ENCODE assay signal across 9 cellular contexts in genomic region chr15:51093488-51093864, GRCh38. TPM values are rescaled to one million over a fixed set of nuclear protein-coding genes. Genes with fewer than 3 reads are reported as not detected.
DNase-seq lines count a peak whose midpoint lies in the region; ATAC-seq, FAIRE-seq and TF ChIP-seq lines count a peak whose summit lies in the region.
"Had no signal": no experiment of that assay in that cellular context is flagged by ENCODE, and none has a peak within 500 bp of the region (broad histone marks: within the 10 kb centered on the region; RNA-seq: fewer than 3 reads in every experiment).

No MANE protein-coding gene starts in this region.

- TF ChIP-seq CTCF in A549 (IDR thresholded peaks at IDR 0.05) (no peak), WERI-Rb-1 (IDR thresholded peaks at IDR 0.05; ENCODE audit: low read depth, low read length) (no peak), fibroblast of the aortic adventitia (IDR thresholded peaks at IDR 0.05; ENCODE audit: insufficient read depth, low read length) (no peak), osteoblast (IDR thresholded peaks at IDR 0.05; ENCODE audit: extremely low read depth, low read depth, low read length) (no peak)

- TF ChIP-seq EP300 in A549 (IDR thresholded peaks at IDR 0.05), result no peak

- no peaks in the 10 kb centered on the region for H4K20me1 ChIP-seq in osteoblast (ENCODE audit: insufficient read depth, low read length)

- H3K4me2 ChIP-seq in A549 (peak overlapping the region; percentile 97), osteoblast (ENCODE audit: insufficient read depth, low read length) (peak overlapping the region; percentile 84)

- H2AFZ ChIP-seq in osteoblast (ENCODE audit: low read length), result no peak overlapping the region

- H3K79me2 ChIP-seq in osteoblast (ENCODE audit: insufficient read depth, low read length), result no peaks in the 10 kb centered on the region

- CTCF ChIA-PET in A549 (lab: Yijun Ruan, JAX), result no interaction called here

- FAIRE-seq in A549 (lab: Jason Lieb, UNC), result no peak

- TF ChIP-seq RAD21 in A549 (conservative IDR thresholded peaks at IDR 0.05 in 1 of 2, IDR thresholded peaks at IDR 0.05 in 1 of 2), result no peak

- H3K27ac ChIP-seq in A549 (no peak overlapping the region), WERI-Rb-1 (no peak overlapping the region), osteoblast (ENCODE audit: low read depth, low read length) (no peak overlapping the region)

- DNase-seq in A549 (ENCODE audit: low read depth in 1 of 2, low spot score in 1 of 2), result no peak
- no peak for DNase-seq in WERI-Rb-1
- DNase-seq in fibroblast of the aortic adventitia (ENCODE audit: low read depth), result no peak
- DNase-seq in osteoblast (ENCODE audit: insufficient read length, low spot score, missing footprints), result no peak
- DNase-seq in NCI-H748 (lab: John Stamatoyannopoulos, UW; ENCODE audit: unreplicated experiment), result no peak
- no peak for DNase-seq in activated gamma-delta T cell (lab: John Stamatoyannopoulos, UW)
- DNase-seq: NCI-H187 had no signal

- no peak for TF ChIP-seq POLR2A in A549 (IDR thresholded peaks at IDR 0.05; ENCODE audit: low read length)

- H3K9me3 ChIP-seq in A549, result no peaks in the 10 kb centered on the region
- no peaks in the 10 kb centered on the region for H3K9me3 ChIP-seq in WERI-Rb-1 (ENCODE audit: severe bottlenecking)
- H3K9me3 ChIP-seq in osteoblast (ENCODE audit: low read depth, low read length), result no peaks in the 10 kb centered on the region

- H3K27me3 ChIP-seq in WERI-Rb-1 (ENCODE audit: insufficient read depth, low read depth, severe bottlenecking), result peaks cover 6% of the 10 kb centered on the region
- H3K27me3 ChIP-seq in osteoblast (ENCODE audit: insufficient read depth, low read length), result peaks cover 19% of the 10 kb centered on the region

- peaks cover 12% of the 10 kb centered on the region; the same call in 2 of the 3 replicates for H3K4me1 ChIP-seq in A549
- H3K4me1 ChIP-seq in osteoblast (ENCODE audit: insufficient read depth, low read length), result peaks cover 16% of the 10 kb centered on the region

- H3K36me3 ChIP-seq in WERI-Rb-1, result no peaks in the 10 kb centered on the region
- no peaks in the 10 kb centered on the region for H3K36me3 ChIP-seq in osteoblast (ENCODE audit: insufficient read depth, low read length)

- no peak overlapping the region for H3K4me3 ChIP-seq in A549
- peak overlapping the region; percentile 62; the same call in 1 of the 2 replicates for H3K4me3 ChIP-seq in WERI-Rb-1 (ENCODE audit: low read depth, low read length)
- H3K4me3 ChIP-seq in fibroblast of the aortic adventitia (ENCODE audit: low read depth, low read length), result peak overlapping the region; percentile 80
- H3K4me3 ChIP-seq in osteoblast (ENCODE audit: insufficient read depth, low read length), result peak overlapping the region; percentile 73

- peak in 1 of 2 experiments; percentile 4; a peak in 2 of 6 replicates for ATAC-seq in A549
- no peak for ATAC-seq in GM21737 (IDR thresholded peaks at IDR 0.05; ENCODE audit: unreplicated experiment)
- no peak for ATAC-seq in GM19455 (IDR thresholded peaks at IDR 0.05; ENCODE audit: unreplicated experiment)

- WGBS in A549 (ENCODE audit: missing lambda C conversion rate), result 74% methylated on average over 16 of the region's 21 CpGs

- POLR2A ChIA-PET in A549 (lab: Yijun Ruan, JAX), result no interaction called here

TF ChIP-seq in A549, 52 proteins besides CTCF, POLR2A, EP300 and RAD21:
- TF ChIP-seq, protein P1, sequence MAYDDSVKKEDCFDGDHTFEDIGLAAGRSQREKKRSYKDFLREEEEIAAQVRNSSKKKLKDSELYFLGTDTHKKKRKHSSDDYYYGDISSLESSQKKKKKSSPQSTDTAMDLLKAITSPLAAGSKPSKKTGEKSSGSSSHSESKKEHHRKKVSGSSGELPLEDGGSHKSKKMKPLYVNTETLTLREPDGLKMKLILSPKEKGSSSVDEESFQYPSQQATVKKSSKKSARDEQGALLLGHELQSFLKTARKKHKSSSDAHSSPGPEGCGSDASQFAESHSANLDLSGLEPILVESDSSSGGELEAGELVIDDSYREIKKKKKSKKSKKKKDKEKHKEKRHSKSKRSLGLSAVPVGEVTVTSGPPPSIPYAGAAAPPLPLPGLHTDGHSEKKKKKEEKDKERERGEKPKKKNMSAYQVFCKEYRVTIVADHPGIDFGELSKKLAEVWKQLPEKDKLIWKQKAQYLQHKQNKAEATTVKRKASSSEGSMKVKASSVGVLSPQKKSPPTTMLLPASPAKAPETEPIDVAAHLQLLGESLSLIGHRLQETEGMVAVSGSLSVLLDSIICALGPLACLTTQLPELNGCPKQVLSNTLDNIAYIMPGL (CRISPR knock-in tag; IDR thresholded peaks at IDR 0.05; ENCODE audit: borderline replicate concordance), result no peak
- TF ChIP-seq RCOR1 (IDR thresholded peaks at IDR 0.05; ENCODE audit: low read depth, low read length) (no peak), FOSB (CRISPR knock-in tag; IDR thresholded peaks at IDR 0.05) (no peak), FOXS1 (CRISPR knock-in tag; IDR thresholded peaks at IDR 0.05) (no peak), TFCP2L1 (CRISPR knock-in tag; IDR thresholded peaks at IDR 0.05) (no peak), KDM1A (IDR thresholded peaks at IDR 0.05; ENCODE audit: low read depth) (no peak), CBX8 (IDR thresholded peaks at IDR 0.05) (no peak), JUNB (IDR thresholded peaks at IDR 0.05) (no peak), BCL3 (IDR thresholded peaks at IDR 0.05) (no peak), SREBF2 (IDR thresholded peaks at IDR 0.05) (no peak), SMC3 (IDR thresholded peaks at IDR 0.05) (no peak), CHD2 (IDR thresholded peaks at IDR 0.05; ENCODE audit: low read length, partially characterized antibody) (no peak), CBX2 (IDR thresholded peaks at IDR 0.05; ENCODE audit: borderline replicate concordance, low read depth) (no peak)

RNA-seq across cellular contexts. Expression of gene TNFAIP8L3, which starts 1.2 kb away (rescaled TPM):
- polyA plus RNA-seq in A549 (2011; rRNA removed) (0.26 and 0.57 TPM in 2 replicates), A549 (2017; fragmentation: RNase III; extraction: RNeasy Plus Mini Kit Qiagen cat#74134 plus additional on column Dnase treatment) (1.4 to 1.8 TPM (median 1.4 TPM) in 3 replicates)
- polyA plus RNA-seq in A549 (2012; cell fraction: cytosol; rRNA removed), result 0.12 and 0.14 TPM in 2 replicates
- polyA plus RNA-seq in A549 (2012; cell fraction: nucleus; rRNA removed), result 0.02 and 0.06 TPM in 2 replicates
- polyA minus RNA-seq in A549 (2011; rRNA and poly(A)+ RNA removed), result 0.17 and 0.29 TPM in 2 replicates
- total RNA-seq in fibroblast of the aortic adventitia (ENCODE audit: low replicate concordance) (10.3 and 22.4 TPM in 2 replicates), osteoblast (8.3 and 11.2 TPM in 2 replicates)
